In the genomic region with DNA sequence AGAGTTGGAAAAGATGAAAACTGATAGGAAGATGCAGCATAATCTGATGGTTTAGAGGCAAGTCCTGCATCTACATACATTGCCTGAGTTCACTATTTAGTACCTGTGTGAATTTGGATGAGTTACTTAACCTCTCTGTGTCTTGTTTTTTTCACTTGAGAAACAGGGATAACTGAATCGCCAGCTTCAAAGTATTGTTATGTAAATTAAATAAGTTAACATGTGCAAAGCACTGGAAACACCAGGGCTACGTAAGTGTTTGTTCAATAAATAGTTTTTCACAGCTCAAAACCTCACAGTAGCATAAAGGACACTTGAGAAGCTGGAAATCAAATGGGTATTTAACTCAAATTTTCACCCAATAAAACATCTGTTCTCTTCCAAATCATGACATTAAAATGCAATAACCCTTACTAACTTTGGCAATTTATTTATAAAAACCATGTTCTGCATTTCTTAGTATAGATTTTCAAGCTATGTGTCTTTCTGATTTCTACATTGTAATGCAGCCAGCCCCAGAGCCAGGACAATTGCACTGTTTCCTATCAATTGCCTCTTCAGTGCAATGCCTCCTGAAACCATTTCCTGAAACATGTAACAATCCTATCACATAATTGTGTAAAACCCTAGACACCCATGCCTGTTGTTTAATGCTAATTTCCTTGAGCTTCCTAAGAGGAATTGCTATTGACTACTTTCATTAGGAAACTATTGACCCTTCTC, we compare ENCODE assay signal across 25 cellular contexts.
DNase-seq lines count a peak whose midpoint lies in the region; ATAC-seq and TF ChIP-seq lines count a peak whose summit lies in the region.
"Had no signal": no experiment of that assay in that cellular context is flagged by ENCODE, and none has a peak within 500 bp of the region (broad histone marks: within the 10 kb centered on the region; RNA-seq: fewer than 3 reads in every experiment).

No MANE protein-coding gene starts in this region.

- no peak overlapping the region for H3K4me3 Mint-ChIP-seq in activated naive CD8-positive, alpha-beta T cell treated with anti-CD3 and anti-CD28 coated beads, Interleukin-2, amount 50 U/mL, for 24 hours
- H3K4me3 Mint-ChIP-seq in immature natural killer cell, result no peak overlapping the region
- H3K4me3 Mint-ChIP-seq: CD4-positive, CD25-positive, alpha-beta regulatory T cell had no signal

- WGBS in hepatocyte (ENCODE audit: low lambda C conversion rate, missing lambda C conversion rate), result 68% methylated on average over 2 of the region's 2 CpGs

- no peak for TF ChIP-seq CTCF in hepatocyte (IDR thresholded peaks at IDR 0.05; ENCODE audit: poor library complexity)

- no peak overlapping the region for H3K27ac ChIP-seq in hepatocyte
- H3K27ac ChIP-seq: BLaER1, RWPE1 had no signal

- no peaks in the 10 kb centered on the region for H4K20me1 ChIP-seq in hepatocyte (ENCODE audit: insufficient read depth, poor library complexity, severe bottlenecking)
- H4K20me1 ChIP-seq: BLaER1 had no signal

- no peaks in the 10 kb centered on the region for H3K27me3 ChIP-seq in hepatocyte
- H3K27me3 ChIP-seq: BLaER1 had no signal

- no peaks in the 10 kb centered on the region for H3K4me1 ChIP-seq in hepatocyte (ENCODE audit: insufficient read depth)
- H3K4me1 ChIP-seq: BLaER1 had no signal

- H3K79me2 ChIP-seq in hepatocyte, result no peaks in the 10 kb centered on the region

- H3K4me3 ChIP-seq in hepatocyte, result no peak overlapping the region
- H3K4me3 ChIP-seq: BLaER1, K562 had no signal

- H3K27ac Mint-ChIP-seq in activated naive CD8-positive, alpha-beta T cell treated with anti-CD3 and anti-CD28 coated beads, Interleukin-2, amount 50 U/mL, for 24 hours, result no peak overlapping the region
- H3K27ac Mint-ChIP-seq in immature natural killer cell, result no peak overlapping the region
- H3K27ac Mint-ChIP-seq: CD4-positive, CD25-positive, alpha-beta regulatory T cell had no signal

- no peak for ATAC-seq in activated naive CD8-positive, alpha-beta T cell treated with anti-CD3 and anti-CD28 coated beads, Interleukin-2, amount 50 U/mL, for 24 hours
- ATAC-seq: K562, Panc1 had no signal

- H3K9me3 Mint-ChIP-seq in activated naive CD8-positive, alpha-beta T cell treated with anti-CD3 and anti-CD28 coated beads, Interleukin-2, amount 50 U/mL, for 24 hours, result no peaks in the 10 kb centered on the region
- peaks cover 0 to 11% (median 0%) of the 10 kb centered on the region in 6 donors for H3K9me3 Mint-ChIP-seq in immature natural killer cell

- no peaks in the 10 kb centered on the region for H3K36me3 Mint-ChIP-seq in activated naive CD8-positive, alpha-beta T cell treated with anti-CD3 and anti-CD28 coated beads, Interleukin-2, amount 50 U/mL, for 24 hours (ENCODE audit: low read depth)
- no peaks in the 10 kb centered on the region for H3K36me3 Mint-ChIP-seq in immature natural killer cell
- H3K36me3 Mint-ChIP-seq: CD4-positive, CD25-positive, alpha-beta regulatory T cell had no signal

- intact Hi-C loops in head of caudate nucleus (cut with DNase I), result no loop called here

- no peaks in the 10 kb centered on the region for H3K27me3 Mint-ChIP-seq in activated naive CD8-positive, alpha-beta T cell treated with anti-CD3 and anti-CD28 coated beads, Interleukin-2, amount 50 U/mL, for 24 hours
- no peaks in the 10 kb centered on the region for H3K27me3 Mint-ChIP-seq in immature natural killer cell (ENCODE audit: low read depth in 3 of 3)
- H3K27me3 Mint-ChIP-seq: CD4-positive, CD25-positive, alpha-beta regulatory T cell had no signal

- H2AFZ ChIP-seq in hepatocyte, result no peak overlapping the region

- H3K36me3 ChIP-seq in hepatocyte (replicated peaks; ENCODE audit: insufficient read depth, low read depth), result no peaks in the 10 kb centered on the region
- H3K36me3 ChIP-seq: BLaER1 had no signal

- peak; percentile 11 for DNase-seq in NCI-H345 (lab: John Stamatoyannopoulos, UW)
- no peak for DNase-seq in NCI-H345 treated with DMSO at 0.1 percent for 48 hours (lab: John Stamatoyannopoulos, UW; ENCODE audit: unreplicated experiment)
- peak; percentile 14 for DNase-seq in astrocyte of the hippocampus (ENCODE audit: low read depth, low spot score)
- DNase-seq in iPS DF 19.7 (ENCODE audit: low read depth, low spot score), result peak; percentile 12
- no peak for DNase-seq in activated naive CD8-positive, alpha-beta T cell treated with anti-CD3 and anti-CD28 coated beads, Interleukin-2, amount 50 U/mL, for 24 hours
- DNase-seq in hepatocyte (ENCODE audit: low spot score), result no peak
- no peak for DNase-seq in immature natural killer cell
- no peak for DNase-seq in head of caudate nucleus
- DNase-seq: CD4-positive, CD25-positive, alpha-beta regulatory T cell; DMS79; GF-D8; GOT3; Kasumi-1; MV-4-11; NCI-H1105; NCI-H1436 treated with DMSO at 0.1 percent for 48 hours; NCI-H187 treated with DMSO at 0.1 percent for 48 hours; NCI-H2107; NCI-H510A; NCI-H69; SHP77 had no signal

- no peaks in the 10 kb centered on the region for H3K9me2 ChIP-seq in hepatocyte (replicated peaks; ENCODE audit: insufficient read depth)

- no peaks in the 10 kb centered on the region for H3K4me1 Mint-ChIP-seq in activated naive CD8-positive, alpha-beta T cell treated with anti-CD3 and anti-CD28 coated beads, Interleukin-2, amount 50 U/mL, for 24 hours
- H3K4me1 Mint-ChIP-seq in immature natural killer cell, result no peaks in the 10 kb centered on the region
- H3K4me1 Mint-ChIP-seq: CD4-positive, CD25-positive, alpha-beta regulatory T cell had no signal

- H3K9me3 ChIP-seq in hepatocyte (ENCODE audit: low read depth), result no peaks in the 10 kb centered on the region
- H3K9me3 ChIP-seq: BLaER1 had no signal

- H3K4me2 ChIP-seq in hepatocyte, result no peak overlapping the region
- H3K4me2 ChIP-seq: BLaER1 had no signal

Comparison
In these comparisons a context has a peak if more than half of its experiments do, and no peak if none do; other contexts are left out.
1. DNase-seq: peak in NCI-H345 (single experiment), astrocyte of the hippocampus (single experiment) and iPS DF 19.7 (single experiment); none in NCI-H345 treated with DMSO at 0.1 percent for 48 hours (single experiment), activated naive CD8-positive, alpha-beta T cell treated with anti-CD3 and anti-CD28 coated beads, Interleukin-2, amount 50 U/mL, for 24 hours (single experiment), hepatocyte (single experiment), immature natural killer cell (0 of 3) and head of caudate nucleus (0 of 42).